In genomic region chr2:45973426-45973825, GRCh38 we compare ENCODE assay signal across 30 cellular contexts.
A peak's percentile ranks its signal among the peaks of the same experiment; 100 is the strongest.
DNase-seq lines count a peak whose midpoint lies in the region; ATAC-seq and TF ChIP-seq lines count a peak whose summit lies in the region.
"Had no signal": no experiment of that assay in that cellular context is flagged by ENCODE, and none has a peak within 500 bp of the region (broad histone marks: within the 10 kb centered on the region; RNA-seq: fewer than 3 reads in every experiment).

No MANE protein-coding gene starts in this region.

- intact Hi-C loops in A673 (cut with micrococcal nuclease; ENCODE audit: unreplicated experiment) (no loop called here), colonic mucosa (cut with DNase I) (no loop called here)
- intact Hi-C loops in activated T-helper 2 cell treated with anti-CD3 and anti-CD28 coated beads, Interferon-gamma antibody, Interleukin-2, Interleukin-4, amounts not matched to agents 10 μg/mL and 5 μg/mL and 100 μg/mL, durations not matched to agents 14 hours and 24 hours and 36 hours (cut with micrococcal nuclease): no loop called here

- in situ Hi-C loops in GM13976 (cut with MboI; ENCODE audit: low sequenced_read_pairs, unreplicated experiment): no loop called here

- no peaks in the 10 kb centered on the region for H3K9me3 ChIP-seq in A673 (ENCODE audit: low read depth, low read length, poor library complexity, severe bottlenecking)
- H3K9me3 ChIP-seq in colonic mucosa: no peaks in the 10 kb centered on the region
- no peaks in the 10 kb centered on the region for H3K9me3 ChIP-seq in suprapubic skin
- H3K9me3 ChIP-seq: ovary, thoracic aorta, vagina had no signal

- H3K36me3 Mint-ChIP-seq in activated T-helper 2 cell treated with anti-CD3 and anti-CD28 coated beads, Interferon-gamma antibody, Interleukin-2, Interleukin-4, amounts not matched to agents 10 μg/mL and 5 μg/mL and 100 μg/mL, durations not matched to agents 14 hours and 24 hours and 36 hours (ENCODE audit: low read depth): no peaks in the 10 kb centered on the region
- H3K36me3 Mint-ChIP-seq: activated naive CD4-positive, alpha-beta T cell treated with anti-CD3 and anti-CD28 coated beads, Interleukin-2, amount 50 U/mL, for 72 hours had no signal

- H3K4me1 ChIP-seq in A673 (ENCODE audit: insufficient read depth, low read length, poor library complexity, severe bottlenecking) (peaks cover 3% of the 10 kb centered on the region), colonic mucosa (no peaks in the 10 kb centered on the region), suprapubic skin (no peaks in the 10 kb centered on the region)
- H3K4me1 ChIP-seq: vagina had no signal

- POLR2A ChIA-PET in A673 (lab: Charles Lee; ENCODE audit: low non-redundant PET): no interaction called here

- H3K9me3 Mint-ChIP-seq in activated T-helper 2 cell treated with anti-CD3 and anti-CD28 coated beads, Interferon-gamma antibody, Interleukin-2, Interleukin-4, amounts not matched to agents 10 μg/mL and 5 μg/mL and 100 μg/mL, durations not matched to agents 14 hours and 24 hours and 36 hours: no peaks in the 10 kb centered on the region
- H3K9me3 Mint-ChIP-seq: activated naive CD4-positive, alpha-beta T cell treated with anti-CD3 and anti-CD28 coated beads, Interleukin-2, amount 50 U/mL, for 72 hours; dendritic cell treated with granulocyte-macrophage colony-stimulating factor and Interleukin-4, amounts not matched to agents 40 ng/mL and 50 ng/mL, for 4 days; nephron progenitor cell; T-helper 2 cell treated with Interferon-gamma antibody and Interleukin-4, amounts not matched to agents 5 μg/mL and 100 μg/mL, for 36 hours had no signal

- no peak for TF ChIP-seq CTCF in A673 (conservative IDR thresholded peaks at IDR 0.05; ENCODE audit: low read depth, low read length)
- no peak for TF ChIP-seq CTCF in GM13976 (IDR thresholded peaks at IDR 0.05; ENCODE audit: borderline replicate concordance, control extremely low read depth, extremely low read depth, insufficient read depth, missing control alignments)
- no peak for TF ChIP-seq CTCF in colonic mucosa (IDR thresholded peaks at IDR 0.05)
- TF ChIP-seq CTCF in suprapubic skin (IDR thresholded peaks at IDR 0.05): no peak

- WGBS in suprapubic skin: 91% methylated on average over 4 of the region's 4 CpGs

- no peak for TF ChIP-seq POLR2A in suprapubic skin (IDR thresholded peaks at IDR 0.05)

- no peak overlapping the region for H3K27ac ChIP-seq in A673 (ENCODE audit: low read depth, low read length, poor library complexity, severe bottlenecking)
- no peak overlapping the region for H3K27ac ChIP-seq in colonic mucosa
- no peak overlapping the region for H3K27ac ChIP-seq in suprapubic skin
- H3K27ac ChIP-seq: ovary, RWPE1, thoracic aorta, vagina, WERI-Rb-1 had no signal

- DNase-seq in A673 (ENCODE audit: low spot score) (peak; percentile 58), GM13976 (ENCODE audit: low spot score) (peak; percentile 2), NCI-H2171 (lab: John Stamatoyannopoulos, UW) (peak; percentile 67), colonic mucosa (peak; percentile 62), suprapubic skin (ENCODE audit: low spot score in 2 of 2) (no peak)
- no peak for DNase-seq in activated T-helper 2 cell treated with anti-CD3 and anti-CD28 coated beads, Interferon-gamma antibody, Interleukin-2, Interleukin-4, amounts not matched to agents 10 μg/mL and 5 μg/mL and 100 μg/mL, durations not matched to agents 14 hours and 24 hours and 36 hours (ENCODE audit: low spot score)
- DNase-seq: ACHN; activated CD8-positive, alpha-beta memory T cell treated with anti-CD3 and anti-CD28 coated beads, Interleukin-2, amount 50 U/mL, for 4 hours; anterior cingulate cortex; C1 segment of cervical spinal cord; EL; kidney glomerular epithelial cell; NCI-H526; nephron progenitor cell; ovary; retina; stimulated activated CD4-positive, alpha-beta T cell treated with anti-CD3 and anti-CD28 coated beads, Interleukin-2, amount 100 ng/mL, for 48 hours; stimulated activated naive CD4-positive, alpha-beta T cell; WERI-Rb-1 had no signal

- BruUV-seq in A673 (replicated peaks; lab: Mats Ljungman, UMichigan): no TSS peak

- CTCF ChIA-PET in A673 (lab: Charles Lee): no interaction called here

- no peak overlapping the region for H3K4me3 Mint-ChIP-seq in activated T-helper 2 cell treated with anti-CD3 and anti-CD28 coated beads, Interferon-gamma antibody, Interleukin-2, Interleukin-4, amounts not matched to agents 10 μg/mL and 5 μg/mL and 100 μg/mL, durations not matched to agents 14 hours and 24 hours and 36 hours (ENCODE audit: low read depth)
- H3K4me3 Mint-ChIP-seq: dendritic cell treated with granulocyte-macrophage colony-stimulating factor and Interleukin-4, amounts not matched to agents 40 ng/mL and 50 ng/mL, for 4 days; nephron progenitor cell; T-helper 2 cell treated with Interferon-gamma antibody and Interleukin-4, amounts not matched to agents 5 μg/mL and 100 μg/mL, for 36 hours had no signal

- peaks cover 6% of the 10 kb centered on the region for H3K4me1 Mint-ChIP-seq in activated T-helper 2 cell treated with anti-CD3 and anti-CD28 coated beads, Interferon-gamma antibody, Interleukin-2, Interleukin-4, amounts not matched to agents 10 μg/mL and 5 μg/mL and 100 μg/mL, durations not matched to agents 14 hours and 24 hours and 36 hours (ENCODE audit: low read depth)

- H3K4me3 ChIP-seq in A673 (ENCODE audit: low read depth, low read length, poor library complexity, severe bottlenecking) (no peak overlapping the region), colonic mucosa (no peak overlapping the region), suprapubic skin (no peak overlapping the region)
- H3K4me3 ChIP-seq: lung, ovary, smooth muscle cell, thoracic aorta, vagina had no signal

- no peak for TF ChIP-seq EP300 in suprapubic skin (IDR thresholded peaks at IDR 0.05)

- ATAC-seq in GM19023 (IDR thresholded peaks at IDR 0.05; ENCODE audit: unreplicated experiment) (no peak), GM21367 (IDR thresholded peaks at IDR 0.05; ENCODE audit: unreplicated experiment) (no peak)
- ATAC-seq: activated naive CD4-positive, alpha-beta T cell treated with anti-CD3 and anti-CD28 coated beads, Interleukin-2, amount 50 U/mL, for 72 hours; SK-N-SH treated with all-trans-retinoic acid at 6 μM for 48 hours had no signal

- H3K27me3 Mint-ChIP-seq in activated T-helper 2 cell treated with anti-CD3 and anti-CD28 coated beads, Interferon-gamma antibody, Interleukin-2, Interleukin-4, amounts not matched to agents 10 μg/mL and 5 μg/mL and 100 μg/mL, durations not matched to agents 14 hours and 24 hours and 36 hours (ENCODE audit: low read depth): peaks cover 9% of the 10 kb centered on the region
- H3K27me3 Mint-ChIP-seq: dendritic cell treated with granulocyte-macrophage colony-stimulating factor and Interleukin-4, amounts not matched to agents 40 ng/mL and 50 ng/mL, for 4 days had no signal

- H3K36me3 ChIP-seq in A673 (ENCODE audit: insufficient read depth, low read length, poor library complexity, severe bottlenecking) (no peaks in the 10 kb centered on the region), colonic mucosa (no peaks in the 10 kb centered on the region), suprapubic skin (no peaks in the 10 kb centered on the region)
- H3K36me3 ChIP-seq: ovary, thoracic aorta, vagina, WERI-Rb-1 had no signal

- H3K27me3 ChIP-seq in A673 (replicated peaks; ENCODE audit: insufficient read depth, low read depth, low read length, poor library complexity) (no peaks in the 10 kb centered on the region), colonic mucosa (no peaks in the 10 kb centered on the region), suprapubic skin (no peaks in the 10 kb centered on the region)
- H3K27me3 ChIP-seq: ovary, vagina had no signal

- no peak overlapping the region for H3K9ac ChIP-seq in colonic mucosa (ENCODE audit: low read depth in 2 of 2, low read length in 2 of 2)

- no peak overlapping the region for H3K27ac Mint-ChIP-seq in activated T-helper 2 cell treated with anti-CD3 and anti-CD28 coated beads, Interferon-gamma antibody, Interleukin-2, Interleukin-4, amounts not matched to agents 10 μg/mL and 5 μg/mL and 100 μg/mL, durations not matched to agents 14 hours and 24 hours and 36 hours
- H3K27ac Mint-ChIP-seq: activated naive CD4-positive, alpha-beta T cell treated with anti-CD3 and anti-CD28 coated beads, Interleukin-2, amount 50 U/mL, for 72 hours; dendritic cell treated with granulocyte-macrophage colony-stimulating factor and Interleukin-4, amounts not matched to agents 40 ng/mL and 50 ng/mL, for 4 days; nephron progenitor cell; T-helper 2 cell treated with Interferon-gamma antibody and Interleukin-4, amounts not matched to agents 5 μg/mL and 100 μg/mL, for 36 hours had no signal

Comparison
In these comparisons a context has a peak if more than half of its experiments do, and no peak if none do; other contexts are left out.
1. DNase-seq: peak in A673 (single experiment), GM13976 (single experiment), NCI-H2171 (single experiment) and colonic mucosa (single experiment); none in suprapubic skin (0 of 2) and activated T-helper 2 cell treated with anti-CD3 and anti-CD28 coated beads, Interferon-gamma antibody, Interleukin-2, Interleukin-4, amounts not matched to agents 10 μg/mL and 5 μg/mL and 100 μg/mL, durations not matched to agents 14 hours and 24 hours and 36 hours (single experiment).